In the genomic region with DNA sequence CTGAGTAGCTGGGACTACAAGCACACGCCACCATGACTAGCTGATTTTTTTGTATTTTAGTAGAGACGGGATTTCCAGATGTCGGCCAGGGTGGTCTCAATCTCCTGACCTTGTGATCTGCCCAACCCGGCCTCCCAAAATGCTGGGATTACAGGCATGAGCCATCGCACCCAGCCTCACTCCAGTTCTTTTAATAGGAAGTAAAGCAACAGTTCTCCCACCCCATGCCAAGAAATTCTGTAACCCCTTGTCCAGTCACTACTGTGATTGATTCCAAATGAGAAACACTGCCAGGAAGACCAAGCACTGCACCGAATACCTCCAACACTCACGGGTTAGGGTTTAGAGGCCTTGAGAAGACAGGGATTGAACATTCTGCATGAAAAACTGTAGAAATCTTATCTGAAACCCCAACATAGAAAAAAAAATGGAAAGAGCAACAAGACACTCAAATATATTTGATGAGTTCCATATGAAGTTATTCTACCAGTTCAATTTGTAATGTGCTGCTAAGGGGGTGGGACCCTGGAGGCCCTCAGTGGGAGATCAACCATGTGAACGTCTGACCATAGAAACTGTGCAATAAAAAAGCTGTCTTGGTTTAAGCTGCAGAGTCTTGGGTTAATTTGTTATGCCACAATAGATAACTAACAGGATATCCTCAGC, we compare ENCODE assay signal across 15 cellular contexts. TPM values are rescaled to one million over a fixed set of nuclear protein-coding genes. Genes with fewer than 3 reads are reported as not detected.
DNase-seq lines count a peak whose midpoint lies in the region; ATAC-seq, FAIRE-seq and TF ChIP-seq lines count a peak whose summit lies in the region.
"Had no signal": no experiment of that assay in that cellular context is flagged by ENCODE, and none has a peak within 500 bp of the region (broad histone marks: within the 10 kb centered on the region; RNA-seq: fewer than 3 reads in every experiment).

No MANE protein-coding gene starts in this region.

- intact Hi-C loops in left cardiac atrium (cut with DNase I) = loop anchor here in 1 of 2 donors (10.0 kb wide), 1 partner anchor 50 kb away; the partner anchor contains the start of gene BIN1
- intact Hi-C loops in sigmoid colon (cut with DNase I) = no loop called here

- H3K27ac ChIP-seq in sigmoid colon (peak overlapping the region in 3 of 4 donors; percentile 17 to 50 (median 37)), RWPE1 (no peak overlapping the region)

- no peaks in the 10 kb centered on the region for H3K27me3 ChIP-seq in bronchial epithelial cell (ENCODE audit: control insufficient read depth, insufficient read depth, low read length)
- no peaks in the 10 kb centered on the region for H3K27me3 ChIP-seq in sigmoid colon
- H3K27me3 ChIP-seq: BE2C had no signal

- TF ChIP-seq POLR2A in sigmoid colon (IDR thresholded peaks at IDR 0.05) (no peak), H54 (IDR thresholded peaks at IDR 0.05; ENCODE audit: low read depth, low read length) (no peak)

- peak; percentile 28 to 56 for ATAC-seq in left cardiac atrium
- no peak for ATAC-seq in GM18861 (IDR thresholded peaks at IDR 0.05; ENCODE audit: unreplicated experiment)
- no peak for ATAC-seq in HG02642 (IDR thresholded peaks at IDR 0.05; ENCODE audit: poor library complexity, unreplicated experiment)
- ATAC-seq: activated T-helper 17 cell treated with anti-CD3 and anti-CD28 coated beads, Interleukin-2, amount 50 U/mL, for 72 hours had no signal

- peak; percentile 58 for DNase-seq in GM03348 (ENCODE audit: low spot score)
- no peak for DNase-seq in bronchial epithelial cell (ENCODE audit: low read depth)
- no peak for DNase-seq in left cardiac atrium
- peak; percentile 73 for DNase-seq in sigmoid colon
- no peak for DNase-seq in H54 (ENCODE audit: insufficient read length, low spot score)
- DNase-seq in RWPE1 (ENCODE audit: low spot score) = no peak
- DNase-seq: activated CD4-positive, alpha-beta T cell treated with anti-CD3 and anti-CD28 coated beads, Interleukin-2, amount 10 ng/mL, durations not matched to agents 7 days and 5 days; BE2C; caudate nucleus; DMS153; mesendoderm; nucleus accumbens had no signal

- peaks cover 0 to 2% (median 0%) of the 10 kb centered on the region in 4 donors for H3K9me3 ChIP-seq in sigmoid colon
- H3K9me3 ChIP-seq: BE2C had no signal

- no peak for TF ChIP-seq EP300 in sigmoid colon (IDR thresholded peaks at IDR 0.05)

- POLR2A ChIA-PET in RWPE1 (lab: Yijun Ruan, JAX; ENCODE audit: low non-redundant PET) = no interaction called here

- H3K4me3 ChIP-seq in bronchial epithelial cell (ENCODE audit: low read depth, low read length) (no peak overlapping the region), sigmoid colon (no peak overlapping the region)

- no peaks in the 10 kb centered on the region for H3K4me1 ChIP-seq in sigmoid colon
- H3K4me1 ChIP-seq: BE2C had no signal

- WGBS in sigmoid colon, 2 donors = 80 to 86% methylated on average over 8 of the region's 8 CpGs

- H3K36me3 ChIP-seq in bronchial epithelial cell (ENCODE audit: control insufficient read depth, insufficient read depth, low read length) (no peaks in the 10 kb centered on the region), sigmoid colon (no peaks in the 10 kb centered on the region)
- H3K36me3 ChIP-seq: BE2C had no signal

- peak; percentile 58 for FAIRE-seq in bronchial epithelial cell (lab: Jason Lieb, UNC)
- FAIRE-seq in H54 (lab: Jason Lieb, UNC) = no peak

- CTCF ChIA-PET in RWPE1 (lab: Yijun Ruan, JAX) = no interaction called here

- TF ChIP-seq CTCF in bronchial epithelial cell (IDR thresholded peaks at IDR 0.05; ENCODE audit: insufficient read depth, low read length, severe bottlenecking) = no peak
- no peak for TF ChIP-seq CTCF in sigmoid colon (IDR thresholded peaks at IDR 0.05)
- no peak for TF ChIP-seq CTCF in RWPE1 (conservative IDR thresholded peaks at IDR 0.05; ENCODE audit: low read depth)

RNA-seq across cellular contexts. Expression of gene BIN1, which starts 48.2 kb away (rescaled TPM):
- total RNA-seq in bronchial epithelial cell = 11.8 and 13.8 TPM in 2 replicates
- total RNA-seq in left cardiac atrium = 10 to 100 TPM; 16.2 to 23.6 TPM
- 10 to 100 TPM; 36.1 to 57.9 (median 43.2) TPM for total RNA-seq in sigmoid colon
- 10 to 100 TPM; 20.3 to 52.9 (median 34.8) TPM for polyA plus RNA-seq in sigmoid colon

Comparison
In these comparisons a context has a peak if more than half of its experiments do, and no peak if none do; other contexts are left out.
1. DNase-seq: peak in GM03348 (single experiment) and sigmoid colon (single experiment); none in bronchial epithelial cell (single experiment), left cardiac atrium (single experiment), H54 (single experiment) and RWPE1 (single experiment).
2. ATAC-seq: peak in left cardiac atrium (2 of 2); none in GM18861 (single experiment) and HG02642 (single experiment).